In the genomic region with DNA sequence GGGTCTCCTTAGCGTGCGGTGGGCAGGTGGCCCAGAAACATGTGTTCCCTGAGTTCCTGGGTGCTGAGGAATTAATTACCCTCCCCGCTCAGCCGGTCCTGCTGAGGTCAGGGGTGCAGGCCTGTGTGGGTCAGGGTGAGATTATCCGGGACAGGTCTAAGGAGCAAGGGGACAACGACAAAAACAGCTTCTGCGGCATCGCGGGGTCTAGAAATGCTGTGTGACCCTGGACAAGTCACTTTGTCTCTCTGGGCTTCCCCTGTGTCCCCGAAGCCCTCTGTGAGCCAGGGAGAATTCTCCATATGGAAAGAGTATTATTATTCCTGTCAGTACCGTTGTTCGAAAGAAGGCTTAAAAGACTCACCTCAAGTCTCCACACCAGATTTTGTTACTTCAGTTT, we compare ENCODE assay signal across 20 cellular contexts.
DNase-seq lines count a peak whose midpoint lies in the region; TF ChIP-seq lines count a peak whose summit lies in the region.
"Had no signal": no experiment of that assay in that cellular context is flagged by ENCODE, and none has a peak within 500 bp of the region (broad histone marks: within the 10 kb centered on the region; RNA-seq: fewer than 3 reads in every experiment).

No MANE protein-coding gene starts in this region.

- H4K20me1 ChIP-seq in BLaER1: no peaks in the 10 kb centered on the region
- H4K20me1 ChIP-seq: BLaER1 treated with 17β-estradiol and CSF1 and Interleukin-3, amounts not matched to agents 10 nM and 100 nM had no signal

- no peaks in the 10 kb centered on the region for H3K36me3 ChIP-seq in BLaER1
- H3K36me3 ChIP-seq: BE2C; BLaER1 treated with 17β-estradiol and CSF1 and Interleukin-3, amounts not matched to agents 10 nM and 100 nM had no signal

- TF ChIP-seq CTCF in chondrocyte (IDR thresholded peaks at IDR 0.05): no peak

- H3K4me1 Mint-ChIP-seq in chondrocyte (ENCODE audit: low read depth): peaks cover 21% of the 10 kb centered on the region

- peak overlapping the region; percentile 95 for H3K27ac ChIP-seq in BLaER1
- H3K27ac ChIP-seq: BLaER1 treated with 17β-estradiol and CSF1 and Interleukin-3, amounts not matched to agents 10 nM and 100 nM; C4-2B had no signal

- H3K9me3 ChIP-seq in BLaER1: no peaks in the 10 kb centered on the region
- H3K9me3 ChIP-seq: BLaER1 treated with 17β-estradiol and CSF1 and Interleukin-3, amounts not matched to agents 10 nM and 100 nM had no signal

- H3K4me3 Mint-ChIP-seq in chondrocyte (ENCODE audit: unreplicated experiment): no peak overlapping the region
- H3K4me3 Mint-ChIP-seq: CD4-positive, alpha-beta T cell; CD8-positive, alpha-beta T cell had no signal

- 0 out of 2 replicates have a peak overlapping the region, but pooled peaks have one; percentile 18 for H3K4me3 ChIP-seq in BLaER1
- H3K4me3 ChIP-seq: BLaER1 treated with 17β-estradiol and CSF1 and Interleukin-3, amounts not matched to agents 10 nM and 100 nM; GM12878 had no signal

- peak overlapping the region; percentile 75 for H3K4me2 ChIP-seq in BLaER1

- H3K4me1 ChIP-seq in BLaER1: peaks cover 75% of the 10 kb centered on the region
- H3K4me1 ChIP-seq: BE2C had no signal

- H3K9ac ChIP-seq in BLaER1: peak overlapping the region; percentile 47; the same call in 1 of the 2 replicates

- DNase-seq in chondrocyte (ENCODE audit: low spot score) (peak; percentile 56), posterior vena cava (ENCODE audit: low spot score) (peak; percentile 76), COR-L47 (lab: John Stamatoyannopoulos, UW) (no peak), RKO (ENCODE audit: low spot score) (no peak)
- DNase-seq: 8988T; ACHN; BE2C; CD4-positive, alpha-beta T cell; CD8-positive, alpha-beta T cell; DMS 273 treated with DMSO at 0.1 percent for 48 hours; DMS153; DMS53; DMS79; DND-41; EL; GDM1 had no signal

- no peaks in the 10 kb centered on the region for H3K27me3 Mint-ChIP-seq in chondrocyte (ENCODE audit: low read depth)

- no peaks in the 10 kb centered on the region for H3K27me3 ChIP-seq in BLaER1

- H3K27ac Mint-ChIP-seq in chondrocyte (ENCODE audit: unreplicated experiment): no peak overlapping the region
- H3K27ac Mint-ChIP-seq: CD4-positive, alpha-beta T cell; CD8-positive, alpha-beta T cell had no signal

- intact Hi-C loops in posterior vena cava (cut with DNase I): loop anchor here in 1 of 2 donors (5.0 kb wide), 1 partner anchor 583 kb away; no protein-coding TSS in a partner anchor

- H3K9me3 Mint-ChIP-seq in chondrocyte (ENCODE audit: low read depth): no peaks in the 10 kb centered on the region
- H3K9me3 Mint-ChIP-seq: CD4-positive, alpha-beta T cell; CD8-positive, alpha-beta T cell had no signal

- no peaks in the 10 kb centered on the region for H3K36me3 Mint-ChIP-seq in chondrocyte (ENCODE audit: low read depth)
- H3K36me3 Mint-ChIP-seq: CD8-positive, alpha-beta T cell had no signal

Comparison
In these comparisons a context has a peak if more than half of its experiments do, and no peak if none do; other contexts are left out.
1. DNase-seq: peak in chondrocyte (single experiment) and posterior vena cava (single experiment); none in COR-L47 (single experiment) and RKO (single experiment).